Comparison of ENCODE assay signal across 2 cellular contexts in the genomic region with DNA sequence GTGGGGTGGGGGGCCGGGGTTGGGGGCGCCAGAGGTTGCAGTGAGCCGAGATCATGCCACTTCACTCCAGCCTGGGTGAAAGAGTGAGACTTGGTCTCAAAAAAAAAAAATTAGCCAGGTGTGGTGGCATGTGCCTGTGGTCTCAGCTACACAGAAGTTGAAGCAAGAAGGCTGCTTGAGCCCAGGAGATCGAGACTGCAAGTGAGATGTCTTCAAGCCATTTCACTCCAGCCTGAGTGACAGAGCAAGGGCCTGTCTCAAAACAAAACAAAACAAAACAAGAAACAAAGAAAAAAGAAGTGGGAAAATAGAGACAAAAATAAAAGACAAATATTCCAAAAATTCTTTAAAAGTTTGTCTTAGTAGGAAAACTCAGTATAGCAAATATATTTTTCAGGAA.
TF ChIP-seq lines count a peak whose summit lies in the region.

No MANE protein-coding gene starts in this region.

TF ChIP-seq in GM12878, 131 proteins besides CTCF, POLR2A, EP300 and RAD21 (continues in another document):
- TF ChIP-seq IKZF2 (IDR thresholded peaks at IDR 0.05) (no peak; a peak in 1 of 4 replicates), MEF2B (IDR thresholded peaks at IDR 0.05; ENCODE audit: partially characterized antibody, poor library complexity, severe bottlenecking) (no peak), MAX (IDR thresholded peaks at IDR 0.05; ENCODE audit: low read depth, low read length) (no peak), ZNF274 (IDR thresholded peaks at IDR 0.05; ENCODE audit: insufficient read depth, insufficient read length) (no peak), IKZF1 (conservative IDR thresholded peaks at IDR 0.05) (no peak), NR2C2 (IDR thresholded peaks at IDR 0.05; ENCODE audit: borderline replicate concordance, control insufficient read depth, insufficient read length, low read depth) (no peak), BRCA1 (IDR thresholded peaks at IDR 0.05; ENCODE audit: low read depth, low read length) (no peak), PKNOX1 (IDR thresholded peaks at IDR 0.05) (peak; percentile 90), MTA3 (IDR thresholded peaks at IDR 0.05; ENCODE audit: borderline replicate concordance, low read length) (no peak), SMC3 (IDR thresholded peaks at IDR 0.05; ENCODE audit: borderline replicate concordance, low read length) (no peak), USF1 (IDR thresholded peaks at IDR 0.05; ENCODE audit: borderline replicate concordance, extremely low read length, insufficient read depth, low read depth, low read length) (no peak), POLR2AphosphoS2 (IDR thresholded peaks at IDR 0.05; ENCODE audit: low read depth, low read length) (no peak), CHD4 (IDR thresholded peaks at IDR 0.05) (no peak), HCFC1 (IDR thresholded peaks at IDR 0.05; ENCODE audit: low read length) (no peak), KAT2A (conservative IDR thresholded peaks at IDR 0.05; ENCODE audit: control insufficient read depth, low read depth, low read length) (no peak), ASH2L (IDR thresholded peaks at IDR 0.05; ENCODE audit: borderline replicate concordance, low read depth) (no peak)
- TF ChIP-seq, protein P1, sequence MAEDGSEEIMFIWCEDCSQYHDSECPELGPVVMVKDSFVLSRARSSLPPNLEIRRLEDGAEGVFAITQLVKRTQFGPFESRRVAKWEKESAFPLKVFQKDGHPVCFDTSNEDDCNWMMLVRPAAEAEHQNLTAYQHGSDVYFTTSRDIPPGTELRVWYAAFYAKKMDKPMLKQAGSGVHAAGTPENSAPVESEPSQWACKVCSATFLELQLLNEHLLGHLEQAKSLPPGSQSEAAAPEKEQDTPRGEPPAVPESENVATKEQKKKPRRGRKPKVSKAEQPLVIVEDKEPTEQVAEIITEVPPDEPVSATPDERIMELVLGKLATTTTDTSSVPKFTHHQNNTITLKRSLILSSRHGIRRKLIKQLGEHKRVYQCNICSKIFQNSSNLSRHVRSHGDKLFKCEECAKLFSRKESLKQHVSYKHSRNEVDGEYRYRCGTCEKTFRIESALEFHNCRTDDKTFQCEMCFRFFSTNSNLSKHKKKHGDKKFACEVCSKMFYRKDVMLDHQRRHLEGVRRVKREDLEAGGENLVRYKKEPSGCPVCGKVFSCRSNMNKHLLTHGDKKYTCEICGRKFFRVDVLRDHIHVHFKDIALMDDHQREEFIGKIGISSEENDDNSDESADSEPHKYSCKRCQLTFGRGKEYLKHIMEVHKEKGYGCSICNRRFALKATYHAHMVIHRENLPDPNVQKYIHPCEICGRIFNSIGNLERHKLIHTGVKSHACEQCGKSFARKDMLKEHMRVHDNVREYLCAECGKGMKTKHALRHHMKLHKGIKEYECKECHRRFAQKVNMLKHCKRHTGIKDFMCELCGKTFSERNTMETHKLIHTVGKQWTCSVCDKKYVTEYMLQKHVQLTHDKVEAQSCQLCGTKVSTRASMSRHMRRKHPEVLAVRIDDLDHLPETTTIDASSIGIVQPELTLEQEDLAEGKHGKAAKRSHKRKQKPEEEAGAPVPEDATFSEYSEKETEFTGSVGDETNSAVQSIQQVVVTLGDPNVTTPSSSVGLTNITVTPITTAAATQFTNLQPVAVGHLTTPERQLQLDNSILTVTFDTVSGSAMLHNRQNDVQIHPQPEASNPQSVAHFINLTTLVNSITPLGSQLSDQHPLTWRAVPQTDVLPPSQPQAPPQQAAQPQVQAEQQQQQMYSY (CRISPR knock-in tag; IDR thresholded peaks at IDR 0.05) = no peak
- TF ChIP-seq, protein P2, sequence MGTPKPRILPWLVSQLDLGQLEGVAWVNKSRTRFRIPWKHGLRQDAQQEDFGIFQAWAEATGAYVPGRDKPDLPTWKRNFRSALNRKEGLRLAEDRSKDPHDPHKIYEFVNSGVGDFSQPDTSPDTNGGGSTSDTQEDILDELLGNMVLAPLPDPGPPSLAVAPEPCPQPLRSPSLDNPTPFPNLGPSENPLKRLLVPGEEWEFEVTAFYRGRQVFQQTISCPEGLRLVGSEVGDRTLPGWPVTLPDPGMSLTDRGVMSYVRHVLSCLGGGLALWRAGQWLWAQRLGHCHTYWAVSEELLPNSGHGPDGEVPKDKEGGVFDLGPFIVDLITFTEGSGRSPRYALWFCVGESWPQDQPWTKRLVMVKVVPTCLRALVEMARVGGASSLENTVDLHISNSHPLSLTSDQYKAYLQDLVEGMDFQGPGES (IDR thresholded peaks at IDR 0.05) = no peak
- TF ChIP-seq, protein P3, sequence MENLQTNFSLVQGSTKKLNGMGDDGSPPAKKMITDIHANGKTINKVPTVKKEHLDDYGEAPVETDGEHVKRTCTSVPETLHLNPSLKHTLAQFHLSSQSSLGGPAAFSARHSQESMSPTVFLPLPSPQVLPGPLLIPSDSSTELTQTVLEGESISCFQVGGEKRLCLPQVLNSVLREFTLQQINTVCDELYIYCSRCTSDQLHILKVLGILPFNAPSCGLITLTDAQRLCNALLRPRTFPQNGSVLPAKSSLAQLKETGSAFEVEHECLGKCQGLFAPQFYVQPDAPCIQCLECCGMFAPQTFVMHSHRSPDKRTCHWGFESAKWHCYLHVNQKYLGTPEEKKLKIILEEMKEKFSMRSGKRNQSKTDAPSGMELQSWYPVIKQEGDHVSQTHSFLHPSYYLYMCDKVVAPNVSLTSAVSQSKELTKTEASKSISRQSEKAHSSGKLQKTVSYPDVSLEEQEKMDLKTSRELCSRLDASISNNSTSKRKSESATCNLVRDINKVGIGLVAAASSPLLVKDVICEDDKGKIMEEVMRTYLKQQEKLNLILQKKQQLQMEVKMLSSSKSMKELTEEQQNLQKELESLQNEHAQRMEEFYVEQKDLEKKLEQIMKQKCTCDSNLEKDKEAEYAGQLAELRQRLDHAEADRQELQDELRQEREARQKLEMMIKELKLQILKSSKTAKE (IDR thresholded peaks at IDR 0.05; ENCODE audit: low read depth, poor library complexity, severe bottlenecking) = peak; percentile 35

TF ChIP-seq in SK-N-SH, 30 proteins besides CTCF, POLR2A, EP300 and RAD21:
- TF ChIP-seq RFX5 (IDR thresholded peaks at IDR 0.05; ENCODE audit: low read length) (no peak), GATA2 (CRISPR knock-in tag; IDR thresholded peaks at IDR 0.05) (no peak), TCF12 (IDR thresholded peaks at IDR 0.05) (no peak), NRF1 (IDR thresholded peaks at IDR 0.05; ENCODE audit: low read depth, low read length) (no peak), FOSL2 (IDR thresholded peaks at IDR 0.05; ENCODE audit: borderline replicate concordance, low read depth) (no peak), ELF1 (IDR thresholded peaks at IDR 0.05) (no peak), EZH2phosphoT487 (IDR thresholded peaks at IDR 0.05; ENCODE audit: borderline replicate concordance, low read depth) (no peak), SMC3 (IDR thresholded peaks at IDR 0.05; ENCODE audit: low read depth, low read length) (no peak), USF2 (IDR thresholded peaks at IDR 0.05; ENCODE audit: borderline replicate concordance, low read depth, low read length) (no peak), MEF2A (IDR thresholded peaks at IDR 0.05; ENCODE audit: borderline replicate concordance, low read depth) (no peak)
- TF ChIP-seq, protein P2 (IDR thresholded peaks at IDR 0.05; ENCODE audit: low read depth, low read length) = no peak
